2 cellular contexts compared by ENCODE assay signal in genomic region chr22:22260586-22260985, GRCh38. TPM values are rescaled to one million over a fixed set of nuclear protein-coding genes. Genes with fewer than 3 reads are reported as not detected.
"Had no signal": no experiment of that assay in that cellular context is flagged by ENCODE, and none has a peak within 500 bp of the region (broad histone marks: within the 10 kb centered on the region; RNA-seq: fewer than 3 reads in every experiment).

No MANE protein-coding gene starts in this region.

RNA-seq across cellular contexts. Expression of gene VPREB1, which starts 16.0 kb away (rescaled TPM):
- total RNA-seq: G401, GM12878 had no signal
- polyA plus RNA-seq: GM12878 had no signal
